In the genomic region with DNA sequence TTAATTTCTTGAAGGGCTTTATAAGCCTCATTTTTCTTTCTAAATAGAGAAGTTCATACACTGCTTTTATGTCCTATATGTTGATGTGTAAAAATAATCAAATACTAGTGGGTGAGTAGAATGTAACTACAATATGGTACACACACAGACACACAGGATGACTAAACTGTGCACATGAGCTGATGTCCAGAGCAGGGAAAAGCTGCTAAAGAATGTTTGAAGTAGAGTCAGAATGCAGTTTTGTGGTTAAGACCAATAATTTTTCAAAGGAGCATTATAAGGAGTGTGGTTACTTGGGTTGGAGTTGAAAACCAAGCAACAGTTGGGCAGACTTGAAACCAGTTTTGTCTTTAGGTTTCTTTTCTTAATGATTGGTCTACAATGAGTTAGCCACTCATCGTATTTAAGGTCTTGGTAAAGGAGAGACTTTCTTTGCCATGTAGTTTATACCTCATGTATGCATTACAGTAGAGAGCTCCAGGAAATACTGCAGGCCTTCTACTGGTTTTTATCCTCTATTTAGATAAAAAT, we compare ENCODE assay signal across 28 cellular contexts.
DNase-seq lines count a peak whose midpoint lies in the region; ATAC-seq and TF ChIP-seq lines count a peak whose summit lies in the region.
"Had no signal": no experiment of that assay in that cellular context is flagged by ENCODE, and none has a peak within 500 bp of the region (broad histone marks: within the 10 kb centered on the region; RNA-seq: fewer than 3 reads in every experiment).

No MANE protein-coding gene starts in this region.

- H3K36me3 Mint-ChIP-seq in osteocyte (ENCODE audit: unreplicated experiment): no peaks in the 10 kb centered on the region
- H3K36me3 Mint-ChIP-seq: brain had no signal

- H3K27ac Mint-ChIP-seq in osteocyte (ENCODE audit: unreplicated experiment): no peak overlapping the region
- H3K27ac Mint-ChIP-seq: brain, IgD-negative memory B cell had no signal

- peak; percentile 61 for DNase-seq in HT1080 (ENCODE audit: low read depth)
- DNase-seq in astrocyte of the cerebellum (ENCODE audit: low read depth): peak; percentile 31
- peak; percentile 19 to 35 for DNase-seq in foreskin keratinocyte
- peak; percentile 10 for DNase-seq in stromal cell of bone marrow (ENCODE audit: low read depth)
- no peak for DNase-seq in osteocyte (ENCODE audit: extremely low spot score, unreplicated experiment)
- DNase-seq: activated CD4-positive, alpha-beta T cell treated with anti-CD3 and anti-CD28 coated beads, Interleukin-2, amount 50 U/mL, for 4 hours; activated gamma-delta T cell treated with Interleukin-2 at 50 U/mL for 16 hours; activated T-cell treated with anti-CD3 and anti-CD28 coated beads, Interleukin-2, amount 50 U/mL, for 48 hours; cerebellar nuclear complex; glutamatergic neuron; left lung; mesendoderm; MG63; NCI-H2029; NCI-H524 treated with DMSO at 0.1 percent for 48 hours; PC-9; right lobe of liver; Right ventricle myocardium superior; stimulated activated CD4-positive, alpha-beta T cell treated with anti-CD3 and anti-CD28 coated beads, Interleukin-4, amount 100 ng/mL, for 1 hour; stomach; transverse colon had no signal

- ATAC-seq in foreskin keratinocyte (no peak), HG03139 (IDR thresholded peaks at IDR 0.05; ENCODE audit: unreplicated experiment) (no peak), GM21576 (IDR thresholded peaks at IDR 0.05; ENCODE audit: unreplicated experiment) (no peak)
- ATAC-seq: left lung, right lobe of liver, SK-N-SH treated with all-trans-retinoic acid at 6 μM for 48 hours had no signal

- peaks cover 9% of the 10 kb centered on the region for H3K27me3 Mint-ChIP-seq in osteocyte (ENCODE audit: unreplicated experiment)
- H3K27me3 Mint-ChIP-seq: brain, IgD-negative memory B cell had no signal

- no peaks in the 10 kb centered on the region for H3K27me3 ChIP-seq in foreskin keratinocyte
- H3K27me3 ChIP-seq: BLaER1, left lung, MG63, right lobe of liver, stomach, transverse colon had no signal

- no peak overlapping the region for H3K27ac ChIP-seq in foreskin keratinocyte
- H3K27ac ChIP-seq: BLaER1, left lung, PC-9, right lobe of liver, stomach, transverse colon had no signal

- H3K4me1 ChIP-seq in foreskin keratinocyte: peaks cover 5% of the 10 kb centered on the region
- H3K4me1 ChIP-seq: BLaER1, HAP-1, left lung, right lobe of liver, stomach, transverse colon had no signal

- TF ChIP-seq CTCF in astrocyte of the cerebellum (IDR thresholded peaks at IDR 0.05; ENCODE audit: low read depth, low read length, missing control alignments) (no peak), foreskin keratinocyte (conservative IDR thresholded peaks at IDR 0.05) (no peak), osteocyte (IDR thresholded peaks at IDR 0.05) (no peak)

- H3K4me3 ChIP-seq in astrocyte of the cerebellum (ENCODE audit: low read depth, low read length): no peak overlapping the region
- H3K4me3 ChIP-seq: BLaER1, HAP-1, left lung, MG63, PC-9, right lobe of liver, stomach, transverse colon had no signal

- H3K4me3 Mint-ChIP-seq in osteocyte (ENCODE audit: unreplicated experiment): no peak overlapping the region
- H3K4me3 Mint-ChIP-seq: brain, IgD-negative memory B cell had no signal

- in situ Hi-C loops in astrocyte of the cerebellum (cut with HindIII; ENCODE audit: low sequenced_read_pairs): no loop called here

- no peaks in the 10 kb centered on the region for H3K4me1 Mint-ChIP-seq in osteocyte (ENCODE audit: unreplicated experiment)

- H3K9me3 Mint-ChIP-seq in osteocyte (ENCODE audit: unreplicated experiment): no peaks in the 10 kb centered on the region
- H3K9me3 Mint-ChIP-seq: brain, IgD-negative memory B cell had no signal
